Comparison of ENCODE assay signal across 12 cellular contexts in genomic region chr9:136899196-136899595, GRCh38. TPM values are rescaled to one million over a fixed set of nuclear protein-coding genes. Genes with fewer than 3 reads are reported as not detected.
A peak's percentile ranks its signal among the peaks of the same experiment; 100 is the strongest.
DNase-seq lines count a peak whose midpoint lies in the region; ATAC-seq, FAIRE-seq and TF ChIP-seq lines count a peak whose summit lies in the region.
"Had no signal": no experiment of that assay in that cellular context is flagged by ENCODE, and none has a peak within 500 bp of the region (broad histone marks: within the 10 kb centered on the region; RNA-seq: fewer than 3 reads in every experiment).

No MANE protein-coding gene starts in this region.

- DNase-seq in stimulated activated naive CD8-positive, alpha-beta T cell treated with anti-CD3 and anti-CD28 coated beads, Interleukin-15, amount 100 ng/mL, for 72 hours: no peak
- DNase-seq in GM12878 (ENCODE audit: low read depth, low spot score): peak; percentile 78
- DNase-seq in NCI-H510A treated with DMSO at 0.1 percent for 48 hours (lab: John Stamatoyannopoulos, UW): no peak
- no peak for DNase-seq in foreskin melanocyte
- DNase-seq in NCI-H1436 (lab: John Stamatoyannopoulos, UW): no peak
- DNase-seq: left cardiac atrium had no signal

- H3K27ac Mint-ChIP-seq in stimulated activated naive CD8-positive, alpha-beta T cell treated with anti-CD3 and anti-CD28 coated beads, Interleukin-15, Interleukin-2, amounts not matched to agents 100 ng/mL and 50 ng/mL, for 24 hours: peak overlapping the region; percentile 38
- H3K27ac Mint-ChIP-seq in stimulated activated naive CD8-positive, alpha-beta T cell treated with anti-CD3 and anti-CD28 coated beads, Interleukin-15, amount 100 ng/mL, for 72 hours: no peak overlapping the region

- peaks cover 65% of the 10 kb centered on the region for H3K4me1 ChIP-seq in GM12878 (ENCODE audit: control insufficient read depth, insufficient read depth, low read length)

- H3K4me3 ChIP-seq in GM12878: no peak overlapping the region
- H3K4me3 ChIP-seq: BLaER1 had no signal

- H3K4me3 Mint-ChIP-seq in stimulated activated naive CD8-positive, alpha-beta T cell treated with anti-CD3 and anti-CD28 coated beads, Interleukin-15, Interleukin-2, amounts not matched to agents 100 ng/mL and 50 ng/mL, for 24 hours: no peak overlapping the region
- no peak overlapping the region for H3K4me3 Mint-ChIP-seq in stimulated activated naive CD8-positive, alpha-beta T cell treated with anti-CD3 and anti-CD28 coated beads, Interleukin-15, amount 100 ng/mL, for 72 hours

- H4K20me1 ChIP-seq in GM12878 (ENCODE audit: control insufficient read depth, insufficient read depth): no peaks in the 10 kb centered on the region

- peak overlapping the region; percentile 56 for H3K4me2 ChIP-seq in GM12878 (ENCODE audit: control insufficient read depth, insufficient read depth)
- H3K4me2 ChIP-seq: BLaER1 had no signal

- peak; percentile 89 for FAIRE-seq in GM12878 (lab: Jason Lieb, UNC)

- peak overlapping the region; percentile 37; the same call in 1 of the 2 replicates for H3K9ac ChIP-seq in GM12878 (ENCODE audit: control insufficient read depth, insufficient read depth, low read length)
- H3K9ac ChIP-seq: BLaER1 had no signal

- SMC1A ChIA-PET in GM12878 (lab: Charles Lee; ENCODE audit: uncharacterized antibody, unreplicated experiment): interaction anchor here (7.5 kb wide), 1 partner anchor 14 kb away, joined by 70 read pairs; the partner anchor contains the start of gene TRAF2

- H2AFZ ChIP-seq in GM12878 (ENCODE audit: control insufficient read depth, low read depth, low read length): no peak overlapping the region

- intact Hi-C loops in GM12878 (cut with micrococcal nuclease; ENCODE audit: unreplicated experiment): no loop called here

- H3K27me3 ChIP-seq in GM12878 (replicated peaks in 1 of 2; ENCODE audit: control insufficient read depth in 2 of 2, insufficient read depth in 2 of 2, low read length in 1 of 2): no peaks in the 10 kb centered on the region
- H3K27me3 ChIP-seq: BLaER1, neutrophil had no signal

- peaks cover 44% of the 10 kb centered on the region for H3K4me1 Mint-ChIP-seq in stimulated activated naive CD8-positive, alpha-beta T cell treated with anti-CD3 and anti-CD28 coated beads, Interleukin-15, Interleukin-2, amounts not matched to agents 100 ng/mL and 50 ng/mL, for 24 hours (ENCODE audit: low read depth)
- peaks cover 79% of the 10 kb centered on the region for H3K4me1 Mint-ChIP-seq in stimulated activated naive CD8-positive, alpha-beta T cell treated with anti-CD3 and anti-CD28 coated beads, Interleukin-15, amount 100 ng/mL, for 72 hours

- RAD21 ChIA-PET in GM12878 (lab: Charles Lee; ENCODE audit: unreplicated experiment): interaction anchor here (0.9 to 3.5 kb wide), 5 partner anchors 9 to 187 kb away, joined by 3 to 18 read pairs (median 5); partner anchors contain the start of genes AJM1, MAN1B1 and TRAF2

- no peak for TF ChIP-seq EP300 in GM12878 (IDR thresholded peaks at IDR 0.05; ENCODE audit: borderline replicate concordance in 1 of 2, control insufficient read depth in 1 of 2, low read depth in 2 of 2, low read length in 2 of 2)

- in situ Hi-C loops in GM12878 (cut with MboI): no loop called here

- WGBS in GM12878 (ENCODE audit: insufficient coverage, insufficient replicate concordance, low lambda C conversion rate, missing lambda C conversion rate): 3% methylated on average over 9 of the region's 9 CpGs

- peak; percentile 3 to 43 (median 37); a peak in 3 of 6 replicates for TF ChIP-seq CTCF in GM12878 (IDR thresholded peaks at IDR 0.05 in 2 of 3, conservative IDR thresholded peaks at IDR 0.05 in 1 of 3; ENCODE audit: control insufficient read depth in 2 of 3, extremely low read depth in 1 of 3, insufficient read depth in 1 of 3, low read depth in 3 of 3, low read length in 3 of 3)

- no TSS peak for BruUV-seq in GM12878 (replicated peaks; lab: Mats Ljungman, UMichigan)

- 0 out of 2 replicates have a peak, but pooled peaks have one; percentile 18 for TF ChIP-seq RAD21 in GM12878 (IDR thresholded peaks at IDR 0.05; ENCODE audit: insufficient read depth, low read depth, low read length)

- CTCF ChIA-PET in GM12878 (lab: Yijun Ruan, JAX): interaction anchor here (0.5 to 3.1 kb wide), 15 partner anchors 11 to 410 kb away, joined by 3 to 20 read pairs (median 4); partner anchors contain the start of genes AJM1, TMEM141 and TRAF2

- peaks cover 55% of the 10 kb centered on the region for H3K79me2 ChIP-seq in GM12878 (ENCODE audit: control insufficient read depth, insufficient read depth, low read length)

- no peak for TF ChIP-seq POLR2A in GM12878 (IDR thresholded peaks at IDR 0.05; ENCODE audit: low read depth, low read length)

- no peaks in the 10 kb centered on the region for H3K9me3 ChIP-seq in GM12878 (replicated peaks; ENCODE audit: control insufficient read depth, insufficient read depth, low read length)
- H3K9me3 ChIP-seq: BLaER1, neutrophil had no signal

- no peaks in the 10 kb centered on the region for H3K27me3 Mint-ChIP-seq in stimulated activated naive CD8-positive, alpha-beta T cell treated with anti-CD3 and anti-CD28 coated beads, Interleukin-15, Interleukin-2, amounts not matched to agents 100 ng/mL and 50 ng/mL, for 24 hours
- H3K27me3 Mint-ChIP-seq in stimulated activated naive CD8-positive, alpha-beta T cell treated with anti-CD3 and anti-CD28 coated beads, Interleukin-15, amount 100 ng/mL, for 72 hours: no peaks in the 10 kb centered on the region

- peaks cover 41% of the 10 kb centered on the region for H3K36me3 Mint-ChIP-seq in stimulated activated naive CD8-positive, alpha-beta T cell treated with anti-CD3 and anti-CD28 coated beads, Interleukin-15, Interleukin-2, amounts not matched to agents 100 ng/mL and 50 ng/mL, for 24 hours (ENCODE audit: low read depth)

- ATAC-seq in stimulated activated naive CD8-positive, alpha-beta T cell treated with anti-CD3 and anti-CD28 coated beads, Interleukin-15, amount 100 ng/mL, for 72 hours: no peak
- ATAC-seq in HG02852 (IDR thresholded peaks at IDR 0.05; ENCODE audit: unreplicated experiment) (peak; percentile 44), GM12878 (peak; percentile 52), HG02759 (IDR thresholded peaks at IDR 0.05; ENCODE audit: unreplicated experiment) (no peak)
- ATAC-seq: left cardiac atrium had no signal

- no peaks in the 10 kb centered on the region for H3K9me3 Mint-ChIP-seq in stimulated activated naive CD8-positive, alpha-beta T cell treated with anti-CD3 and anti-CD28 coated beads, Interleukin-15, Interleukin-2, amounts not matched to agents 100 ng/mL and 50 ng/mL, for 24 hours
- H3K9me3 Mint-ChIP-seq in stimulated activated naive CD8-positive, alpha-beta T cell treated with anti-CD3 and anti-CD28 coated beads, Interleukin-15, amount 100 ng/mL, for 72 hours: no peaks in the 10 kb centered on the region

- POLR2A ChIA-PET in GM12878 (lab: Charles Lee): interaction anchor here (1.0 to 1.4 kb wide), 3 partner anchors 13 to 17 kb away, joined by 3 to 4 read pairs (median 3); partner anchors contain the start of gene TRAF2

- peak overlapping the region; percentile 75 for H3K27ac ChIP-seq in GM12878 (ENCODE audit: control insufficient read depth, insufficient read depth)
- H3K27ac ChIP-seq: BLaER1, neutrophil had no signal

- H3K36me3 ChIP-seq in GM12878 (ENCODE audit: control insufficient read depth in 2 of 2, insufficient read depth in 2 of 2, low read length in 1 of 2): peaks cover 21 to 31% of the 10 kb centered on the region in 2 experiments

RNA-seq across cellular contexts. Expression of gene TRAF2, which starts 12.9 kb away (rescaled TPM):
- total RNA-seq in GM12878 (2013; cell fraction: nucleolus; rRNA removed): 38.1 and 39.7 TPM in 2 replicates
- total RNA-seq in GM12878 (2014; rRNA removed): 15.8 and 16.8 TPM in 2 replicates
- total RNA-seq in GM12878 (2014; rRNA removed; fragmentation: Illumina TruSeq; extraction: Trizol): 12.3 and 13.2 TPM in 2 replicates
- 31.0 and 33.5 TPM in 2 replicates for total RNA-seq in GM12878 (2021)
- polyA plus RNA-seq in GM12878 (2011; ENCODE audit: low read depth): 5.8 TPM
- 10.5 and 21.6 TPM in 2 replicates for polyA plus RNA-seq in GM12878 (2011; rRNA removed)
- 27.2 and 41.1 TPM in 2 replicates for polyA plus RNA-seq in GM12878 (2011; cell fraction: cytosol; rRNA removed)
- 41.5 and 49.9 TPM in 2 replicates for polyA plus RNA-seq in GM12878 (2011; cell fraction: nucleus; rRNA removed)
- 13.9 and 17.4 TPM in 2 replicates for polyA plus RNA-seq in GM12878 (2012)
- 1.9 and 10.0 TPM in 2 replicates for polyA plus RNA-seq in GM12878 (2014; fragmentation: Illumina TruSeq; extraction: Trizol)
- polyA plus RNA-seq in GM12878 (2014; fragmentation: Nextera tagmentation; extraction: Ambion mirVana): 1 to 10 TPM in 1 of 2 experiments, under 1 TPM in 1; 0.34 to 1.1 TPM
- polyA plus RNA-seq in GM12878 (2014; rRNA removed): 28.1 and 29.4 TPM in 2 replicates
- polyA plus RNA-seq in GM12878 (2016; fragmentation: Nextera tagmentation; extraction: Ambion mirVana): 10 to 100 TPM; 39.3 to 39.5 TPM
- polyA minus RNA-seq in GM12878 (2011; rRNA and poly(A)+ RNA removed): 17.8 and 29.4 TPM in 2 replicates
- 10.8 and 15.8 TPM in 2 replicates for polyA minus RNA-seq in GM12878 (2011; cell fraction: cytosol; rRNA and poly(A)+ RNA removed)
- polyA minus RNA-seq in GM12878 (2011; cell fraction: nucleus; rRNA and poly(A)+ RNA removed): 31.7 and 38.1 TPM in 2 replicates

RNA-seq across cellular contexts. Expression of gene EDF1, which starts 33.1 kb away (rescaled TPM):
- 70.5 and 88.5 TPM in 2 replicates for total RNA-seq in GM12878 (2013; cell fraction: nucleolus; rRNA removed)
- total RNA-seq in GM12878 (2014; rRNA removed) (312 and 337 TPM in 2 replicates), GM12878 (2014; rRNA removed; fragmentation: Illumina TruSeq; extraction: Trizol) (320 and 361 TPM in 2 replicates), GM12878 (2021) (319 and 330 TPM in 2 replicates)
- polyA plus RNA-seq in GM12878 (2011; ENCODE audit: low read depth): 201 TPM
- polyA plus RNA-seq in GM12878 (2011; rRNA removed) (265 and 335 TPM in 2 replicates), GM12878 (2014; fragmentation: Illumina TruSeq; extraction: Trizol) (98.0 and 304 TPM in 2 replicates), GM12878 (2014; fragmentation: Nextera tagmentation; extraction: Ambion mirVana) (100 to 1,000 TPM; 110 to 177 TPM), GM12878 (2014; rRNA removed) (418 and 469 TPM in 2 replicates), GM12878 (2016; fragmentation: Nextera tagmentation; extraction: Ambion mirVana) (100 to 1,000 TPM; 508 to 533 TPM)
- polyA plus RNA-seq in GM12878 (2011; cell fraction: cytosol; rRNA removed): 364 and 406 TPM in 2 replicates
- 197 and 264 TPM in 2 replicates for polyA plus RNA-seq in GM12878 (2011; cell fraction: nucleus; rRNA removed)
- 366 and 424 TPM in 2 replicates for polyA plus RNA-seq in GM12878 (2012)
- polyA minus RNA-seq in GM12878 (2011; rRNA and poly(A)+ RNA removed): 98.5 and 108 TPM in 2 replicates
- 77.8 and 81.8 TPM in 2 replicates for polyA minus RNA-seq in GM12878 (2011; cell fraction: cytosol; rRNA and poly(A)+ RNA removed)
- 29.1 and 55.4 TPM in 2 replicates for polyA minus RNA-seq in GM12878 (2011; cell fraction: nucleus; rRNA and poly(A)+ RNA removed)

RNA-seq across cellular contexts. Expression of gene FBXW5, which starts 45.3 kb away (rescaled TPM):
- 60.6 and 82.0 TPM in 2 replicates for total RNA-seq in GM12878 (2013; cell fraction: nucleolus; rRNA removed)
- total RNA-seq in GM12878 (2014; rRNA removed): 84.3 and 97.3 TPM in 2 replicates
- 11.7 and 15.5 TPM in 2 replicates for total RNA-seq in GM12878 (2014; rRNA removed; fragmentation: Illumina TruSeq; extraction: Trizol)
- 70.4 and 73.0 TPM in 2 replicates for total RNA-seq in GM12878 (2021)
- polyA plus RNA-seq in GM12878 (2011; ENCODE audit: low read depth): 15.5 TPM
- polyA plus RNA-seq in GM12878 (2011; rRNA removed): 10.6 and 29.8 TPM in 2 replicates
- polyA plus RNA-seq in GM12878 (2011; cell fraction: cytosol; rRNA removed): 60.0 and 119 TPM in 2 replicates
- 295 and 360 TPM in 2 replicates for polyA plus RNA-seq in GM12878 (2011; cell fraction: nucleus; rRNA removed)
- polyA plus RNA-seq in GM12878 (2012): 45.0 and 50.4 TPM in 2 replicates
- polyA plus RNA-seq in GM12878 (2014; fragmentation: Illumina TruSeq; extraction: Trizol): 0.68 and 5.0 TPM in 2 replicates
- 1 to 10 TPM in 1 of 2 experiments, under 1 TPM in 1; 0.21 to 1.4 TPM for polyA plus RNA-seq in GM12878 (2014; fragmentation: Nextera tagmentation; extraction: Ambion mirVana)
- polyA plus RNA-seq in GM12878 (2014; rRNA removed): 67.3 and 79.6 TPM in 2 replicates
- polyA plus RNA-seq in GM12878 (2016; fragmentation: Nextera tagmentation; extraction: Ambion mirVana): 10 to 100 TPM; 59.2 to 63.4 TPM
- polyA minus RNA-seq in GM12878 (2011; rRNA and poly(A)+ RNA removed): 42.2 and 81.4 TPM in 2 replicates
- polyA minus RNA-seq in GM12878 (2011; cell fraction: cytosol; rRNA and poly(A)+ RNA removed): 67.9 and 75.6 TPM in 2 replicates
- 52.3 and 85.2 TPM in 2 replicates for polyA minus RNA-seq in GM12878 (2011; cell fraction: nucleus; rRNA and poly(A)+ RNA removed)

RNA-seq across cellular contexts. Expression of gene C8G, which starts 45.8 kb away (rescaled TPM):
- not detected in 2 replicates for total RNA-seq in GM12878 (2013; cell fraction: nucleolus; rRNA removed)
- total RNA-seq in GM12878 (2014; rRNA removed) (not detected in 2 replicates), GM12878 (2014; rRNA removed; fragmentation: Illumina TruSeq; extraction: Trizol) (not detected in 2 replicates), GM12878 (2021) (0.64 and 0.69 TPM in 2 replicates)
- not detected for polyA plus RNA-seq in GM12878 (2011; ENCODE audit: low read depth)
- polyA plus RNA-seq in GM12878 (2011; rRNA removed) (not detected in 2 replicates), GM12878 (2014; fragmentation: Illumina TruSeq; extraction: Trizol) (not detected in 2 replicates), GM12878 (2014; fragmentation: Nextera tagmentation; extraction: Ambion mirVana) (not detected), GM12878 (2014; rRNA removed) (0.26 and 1.5 TPM in 2 replicates), GM12878 (2016; fragmentation: Nextera tagmentation; extraction: Ambion mirVana) (under 1 TPM in 1 of 2 experiments, not detected in 1; 0.50 TPM)
- polyA plus RNA-seq in GM12878 (2011; cell fraction: cytosol; rRNA removed): 0.23 TPM in 1 of 2 replicates, not detected in the other
- 1.4 and 2.9 TPM in 2 replicates for polyA plus RNA-seq in GM12878 (2011; cell fraction: nucleus; rRNA removed)
- 1.4 TPM in 1 of 2 replicates, not detected in the other for polyA plus RNA-seq in GM12878 (2012)
- polyA minus RNA-seq in GM12878 (2011; rRNA and poly(A)+ RNA removed): not detected in 2 replicates
- not detected in 2 replicates for polyA minus RNA-seq in GM12878 (2011; cell fraction: cytosol; rRNA and poly(A)+ RNA removed)
- polyA minus RNA-seq in GM12878 (2011; cell fraction: nucleus; rRNA and poly(A)+ RNA removed): 1.1 TPM in 1 of 2 replicates, not detected in the other
- total RNA-seq: cerebellum had no signal

RNA-seq across cellular contexts. Expression of gene MAMDC4, which starts 47.0 kb away (rescaled TPM):
- 29.6 and 35.9 TPM in 2 replicates for total RNA-seq in GM12878 (2013; cell fraction: nucleolus; rRNA removed)
- total RNA-seq in GM12878 (2014; rRNA removed): 2.9 and 4.5 TPM in 2 replicates
- 0.41 and 0.85 TPM in 2 replicates for total RNA-seq in GM12878 (2014; rRNA removed; fragmentation: Illumina TruSeq; extraction: Trizol)
- 4.3 and 4.8 TPM in 2 replicates for total RNA-seq in GM12878 (2021)
- 0.41 TPM for polyA plus RNA-seq in GM12878 (2011; ENCODE audit: low read depth)
- polyA plus RNA-seq in GM12878 (2011; rRNA removed): 1.1 and 2.4 TPM in 2 replicates
- polyA plus RNA-seq in GM12878 (2011; cell fraction: cytosol; rRNA removed): 2.3 and 4.8 TPM in 2 replicates
- polyA plus RNA-seq in GM12878 (2011; cell fraction: nucleus; rRNA removed): 153 and 158 TPM in 2 replicates
- polyA plus RNA-seq in GM12878 (2012): 4.2 and 5.7 TPM in 2 replicates
- 0.40 TPM in 1 of 2 replicates, not detected in the other for polyA plus RNA-seq in GM12878 (2014; fragmentation: Illumina TruSeq; extraction: Trizol)
- polyA plus RNA-seq in GM12878 (2014; fragmentation: Nextera tagmentation; extraction: Ambion mirVana): under 1 TPM in 1 of 2 experiments, not detected in 1; 0.22 TPM
- polyA plus RNA-seq in GM12878 (2014; rRNA removed): 5.7 and 8.2 TPM in 2 replicates
- 1 to 10 TPM; 2.0 to 2.4 TPM for polyA plus RNA-seq in GM12878 (2016; fragmentation: Nextera tagmentation; extraction: Ambion mirVana)
- polyA minus RNA-seq in GM12878 (2011; rRNA and poly(A)+ RNA removed): 0.44 and 2.1 TPM in 2 replicates
- polyA minus RNA-seq in GM12878 (2011; cell fraction: cytosol; rRNA and poly(A)+ RNA removed): 0.21 and 1.5 TPM in 2 replicates
- polyA minus RNA-seq in GM12878 (2011; cell fraction: nucleus; rRNA and poly(A)+ RNA removed): 9.8 and 12.2 TPM in 2 replicates

Comparison
In these comparisons a context has a peak if more than half of its experiments do, and no peak if none do; other contexts are left out.
1. ATAC-seq: peak in HG02852 (single experiment) and GM12878 (single experiment); none in stimulated activated naive CD8-positive, alpha-beta T cell treated with anti-CD3 and anti-CD28 coated beads, Interleukin-15, amount 100 ng/mL, for 72 hours (single experiment) and HG02759 (single experiment).